ENCODE assay signal across 8 cellular contexts in the genomic region with DNA sequence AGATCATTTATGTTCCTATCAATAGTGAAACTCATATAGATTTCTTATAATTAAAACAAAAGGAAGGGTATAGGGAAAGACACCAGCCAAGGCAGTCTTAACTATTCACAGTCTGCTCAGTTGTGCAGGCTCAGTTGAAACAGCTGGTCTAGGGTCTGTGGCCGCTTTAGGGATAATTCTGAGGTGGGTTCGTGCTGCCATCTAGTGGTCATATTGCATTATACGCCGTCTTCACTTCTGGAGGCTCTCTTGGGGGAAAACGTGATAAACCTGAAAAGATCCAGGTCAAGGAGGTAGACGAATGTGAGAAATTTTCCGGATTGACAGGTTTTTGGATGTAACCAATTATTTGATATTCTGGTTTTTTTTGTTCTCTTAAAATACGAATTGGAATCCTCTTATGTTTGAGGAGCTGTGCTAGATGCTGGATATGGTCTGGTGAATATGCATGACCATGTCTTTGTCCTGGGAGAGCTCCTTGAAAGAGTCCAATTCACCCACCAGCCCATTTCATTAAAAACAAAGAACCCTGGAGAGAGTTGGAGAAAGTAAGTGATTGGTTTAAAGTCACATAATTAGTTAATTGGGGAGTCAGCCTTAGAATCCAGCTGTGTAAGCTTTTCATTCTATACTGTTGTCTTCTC.
DNase-seq lines count a peak whose midpoint lies in the region; ATAC-seq, FAIRE-seq and TF ChIP-seq lines count a peak whose summit lies in the region.

No MANE protein-coding gene starts in this region.

- in situ Hi-C loops in ACHN (cut with HindIII; ENCODE audit: low pct_ligation_motif_present, low pct_unique_long_range_greater_than_20kb, low sequenced_read_pairs) = no loop called here

- DNase-seq in ACHN (peak; percentile 52), NCI-H2081 treated with DMSO at 0.1 percent for 48 hours (lab: John Stamatoyannopoulos, UW) (peak; percentile 19), WERI-Rb-1 (peak; percentile 72), bronchial epithelial cell (ENCODE audit: low read depth) (peak; percentile 32), islet precursor cell (peak; percentile 73)
- DNase-seq in stimulated activated CD4-positive, alpha-beta T cell treated with anti-CD3 and anti-CD28 coated beads, Interleukin-2, amount 100 ng/mL, for 4 hours (ENCODE audit: low read depth) = peak; percentile 40

- no peaks in the 10 kb centered on the region for H3K27me3 ChIP-seq in WERI-Rb-1 (ENCODE audit: insufficient read depth, low read depth, severe bottlenecking)
- no peaks in the 10 kb centered on the region for H3K27me3 ChIP-seq in bronchial epithelial cell (ENCODE audit: control insufficient read depth, insufficient read depth, low read length)

- ATAC-seq in GM18508 (IDR thresholded peaks at IDR 0.05; ENCODE audit: insufficient read depth, unreplicated experiment) (peak; percentile 81), HG02973 (IDR thresholded peaks at IDR 0.05; ENCODE audit: unreplicated experiment) (peak; percentile 95)

- no peaks in the 10 kb centered on the region for H3K9me3 ChIP-seq in WERI-Rb-1 (ENCODE audit: severe bottlenecking)

- TF ChIP-seq CTCF in WERI-Rb-1 (IDR thresholded peaks at IDR 0.05; ENCODE audit: low read depth, low read length) (peak; percentile 65), bronchial epithelial cell (IDR thresholded peaks at IDR 0.05; ENCODE audit: insufficient read depth, low read length, severe bottlenecking) (peak; percentile 73)

- H3K27ac ChIP-seq in WERI-Rb-1 = no peak overlapping the region

- H3K36me3 ChIP-seq in WERI-Rb-1 (no peaks in the 10 kb centered on the region), bronchial epithelial cell (ENCODE audit: control insufficient read depth, insufficient read depth, low read length) (no peaks in the 10 kb centered on the region)

- FAIRE-seq in bronchial epithelial cell (lab: Jason Lieb, UNC) = no peak

- H3K4me3 ChIP-seq in WERI-Rb-1 (ENCODE audit: low read depth, low read length) (no peak overlapping the region), bronchial epithelial cell (ENCODE audit: low read depth, low read length) (no peak overlapping the region)

Comparison
In these comparisons a context has a peak if more than half of its experiments do, and no peak if none do; other contexts are left out.
1. DNase-seq: peak in every context shown above with its lines; median percentile 73 in islet precursor cell; 72 in WERI-Rb-1; 52 in ACHN; 40 in stimulated activated CD4-positive, alpha-beta T cell treated with anti-CD3 and anti-CD28 coated beads, Interleukin-2, amount 100 ng/mL, for 4 hours; 32 in bronchial epithelial cell; 19 in NCI-H2081 treated with DMSO at 0.1 percent for 48 hours.